21 cellular contexts compared by ENCODE assay signal in genomic region chr7:21412953-21413352, GRCh38. TPM values are rescaled to one million over a fixed set of nuclear protein-coding genes. Genes with fewer than 3 reads are reported as not detected.
DNase-seq lines count a peak whose midpoint lies in the region; ATAC-seq, FAIRE-seq and TF ChIP-seq lines count a peak whose summit lies in the region.
"Had no signal": no experiment of that assay in that cellular context is flagged by ENCODE, and none has a peak within 500 bp of the region (broad histone marks: within the 10 kb centered on the region; RNA-seq: fewer than 3 reads in every experiment).

No MANE protein-coding gene starts in this region.

- no peak overlapping the region for H3K27ac ChIP-seq in kidney (ENCODE audit: low read depth in 2 of 2, low read length in 2 of 2)
- H3K27ac ChIP-seq: A549, psoas muscle, SJCRH30 had no signal

- intact Hi-C loops in activated CD4-positive, alpha-beta T cell treated with anti-CD3 and anti-CD28 coated beads for 36 hours (cut with DNase I, micrococcal nuclease): no loop called here
- intact Hi-C loops in kidney (cut with DNase I): no loop called here

- H3K36me3 ChIP-seq in kidney (ENCODE audit: control insufficient read depth in 1 of 2, insufficient read depth in 2 of 2, low read length in 2 of 2): no peaks in the 10 kb centered on the region
- H3K36me3 ChIP-seq: SJCRH30, stomach had no signal

- TF ChIP-seq CTCF in kidney (IDR thresholded peaks at IDR 0.05; ENCODE audit: borderline replicate concordance, extremely low read depth, insufficient read depth): no peak

- H3K9ac ChIP-seq in kidney (ENCODE audit: low read length in 2 of 2): no peak overlapping the region

- POLR2A ChIA-PET in activated CD4-positive, alpha-beta T cell treated with anti-CD3 and anti-CD28 coated beads, Interleukin-2, amount 10 ng/mL, durations not matched to agents 7 days and 5 days (lab: Charles Lee): no interaction called here
- POLR2A ChIA-PET in activated CD4-positive, alpha-beta T cell treated with anti-CD3 and anti-CD28 coated beads for 36 hours (lab: Charles Lee): interaction anchor here (0.6 kb wide), 1 partner anchor 29 kb away, joined by 6 read pairs; no protein-coding TSS in a partner anchor

- FAIRE-seq in kidney (lab: Jason Lieb, UNC): no peak
- FAIRE-seq: A549, bronchial epithelial cell, TTC549, urothelium cell line had no signal

- no peak overlapping the region for H3K4me3 ChIP-seq in kidney (ENCODE audit: low read length in 2 of 2)
- H3K4me3 ChIP-seq: A549, psoas muscle, SJCRH30, stomach had no signal

- peak overlapping the region; percentile 87 for H3K27ac Mint-ChIP-seq in activated CD4-positive, alpha-beta T cell treated with anti-CD3 and anti-CD28 coated beads, Interleukin-2, amount 10 ng/mL, durations not matched to agents 7 days and 5 days
- no peak overlapping the region for H3K27ac Mint-ChIP-seq in activated CD4-positive, alpha-beta T cell treated with anti-CD3 and anti-CD28 coated beads for 36 hours
- H3K27ac Mint-ChIP-seq in effector memory CD8-positive, alpha-beta T cell: peak overlapping the region; percentile 92 to 96
- H3K27ac Mint-ChIP-seq: activated naive CD4-positive, alpha-beta T cell treated with anti-CD3 and anti-CD28 coated beads, Interleukin-2, amount 50 U/mL, for 24 hours had no signal

- H3K36me3 Mint-ChIP-seq in activated CD4-positive, alpha-beta T cell treated with anti-CD3 and anti-CD28 coated beads, Interleukin-2, amount 10 ng/mL, durations not matched to agents 7 days and 5 days (ENCODE audit: low read depth): peaks cover 18% of the 10 kb centered on the region
- no peaks in the 10 kb centered on the region for H3K36me3 Mint-ChIP-seq in activated CD4-positive, alpha-beta T cell treated with anti-CD3 and anti-CD28 coated beads for 36 hours (ENCODE audit: low read depth)
- H3K36me3 Mint-ChIP-seq in effector memory CD8-positive, alpha-beta T cell (ENCODE audit: insufficient read depth): peaks cover 3% of the 10 kb centered on the region
- H3K36me3 Mint-ChIP-seq: activated naive CD4-positive, alpha-beta T cell treated with anti-CD3 and anti-CD28 coated beads, Interleukin-2, amount 50 U/mL, for 24 hours; naive B cell had no signal

- H3K4me1 ChIP-seq in kidney (ENCODE audit: control insufficient read depth in 1 of 2, insufficient read depth in 1 of 2, low read depth in 1 of 2, low read length in 2 of 2): no peaks in the 10 kb centered on the region
- H3K4me1 ChIP-seq: A549, psoas muscle, SJCRH30, stomach had no signal

- CTCF ChIA-PET in activated CD4-positive, alpha-beta T cell treated with anti-CD3 and anti-CD28 coated beads, Interleukin-2, amount 10 ng/mL, durations not matched to agents 7 days and 5 days (lab: Charles Lee): interaction anchor here (0.6 to 5.5 kb wide), 5 partner anchors 13 to 188 kb away, joined by 3 to 23 read pairs (median 4); no protein-coding TSS in a partner anchor
- CTCF ChIA-PET in activated CD4-positive, alpha-beta T cell treated with anti-CD3 and anti-CD28 coated beads for 36 hours (lab: Charles Lee): interaction anchor here (0.6 to 1.5 kb wide), 2 partner anchors 14 to 1099 kb away, joined by 3 read pairs; no protein-coding TSS in a partner anchor

- peaks cover under 1% of the 10 kb centered on the region for H3K27me3 Mint-ChIP-seq in activated CD4-positive, alpha-beta T cell treated with anti-CD3 and anti-CD28 coated beads, Interleukin-2, amount 10 ng/mL, durations not matched to agents 7 days and 5 days
- H3K27me3 Mint-ChIP-seq in activated CD4-positive, alpha-beta T cell treated with anti-CD3 and anti-CD28 coated beads for 36 hours: no peaks in the 10 kb centered on the region
- H3K27me3 Mint-ChIP-seq in effector memory CD8-positive, alpha-beta T cell: no peaks in the 10 kb centered on the region
- H3K27me3 Mint-ChIP-seq: activated naive CD4-positive, alpha-beta T cell treated with anti-CD3 and anti-CD28 coated beads, Interleukin-2, amount 50 U/mL, for 24 hours had no signal

- H3K9me3 ChIP-seq in kidney (ENCODE audit: control insufficient read depth in 1 of 2, low read length in 2 of 2): no peaks in the 10 kb centered on the region
- H3K9me3 ChIP-seq: A549, psoas muscle, SJCRH30, stomach had no signal

- H3K4me3 Mint-ChIP-seq in activated CD4-positive, alpha-beta T cell treated with anti-CD3 and anti-CD28 coated beads, Interleukin-2, amount 10 ng/mL, durations not matched to agents 7 days and 5 days: no peak overlapping the region
- H3K4me3 Mint-ChIP-seq in activated CD4-positive, alpha-beta T cell treated with anti-CD3 and anti-CD28 coated beads for 36 hours: no peak overlapping the region
- peak overlapping the region; percentile 67 for H3K4me3 Mint-ChIP-seq in effector memory CD8-positive, alpha-beta T cell
- H3K4me3 Mint-ChIP-seq: activated naive CD4-positive, alpha-beta T cell treated with anti-CD3 and anti-CD28 coated beads, Interleukin-2, amount 50 U/mL, for 24 hours; naive B cell had no signal

- H3K4me1 Mint-ChIP-seq in activated CD4-positive, alpha-beta T cell treated with anti-CD3 and anti-CD28 coated beads, Interleukin-2, amount 10 ng/mL, durations not matched to agents 7 days and 5 days: peaks cover 52% of the 10 kb centered on the region
- peaks cover 20% of the 10 kb centered on the region for H3K4me1 Mint-ChIP-seq in activated CD4-positive, alpha-beta T cell treated with anti-CD3 and anti-CD28 coated beads for 36 hours
- peaks cover 52 to 61% of the 10 kb centered on the region in 2 donors for H3K4me1 Mint-ChIP-seq in effector memory CD8-positive, alpha-beta T cell (ENCODE audit: low read depth in 2 of 2)

- peaks cover 29% of the 10 kb centered on the region for H3K9me3 Mint-ChIP-seq in activated CD4-positive, alpha-beta T cell treated with anti-CD3 and anti-CD28 coated beads, Interleukin-2, amount 10 ng/mL, durations not matched to agents 7 days and 5 days
- no peaks in the 10 kb centered on the region for H3K9me3 Mint-ChIP-seq in activated CD4-positive, alpha-beta T cell treated with anti-CD3 and anti-CD28 coated beads for 36 hours (ENCODE audit: low read depth)
- no peaks in the 10 kb centered on the region for H3K9me3 Mint-ChIP-seq in effector memory CD8-positive, alpha-beta T cell
- H3K9me3 Mint-ChIP-seq: activated naive CD4-positive, alpha-beta T cell treated with anti-CD3 and anti-CD28 coated beads, Interleukin-2, amount 50 U/mL, for 24 hours had no signal

- no peak for ATAC-seq in activated CD4-positive, alpha-beta T cell treated with anti-CD3 and anti-CD28 coated beads for 36 hours
- peak; percentile 36 for ATAC-seq in effector memory CD8-positive, alpha-beta T cell (replicated peaks)
- ATAC-seq: A549, psoas muscle had no signal

- no peak for DNase-seq in activated CD4-positive, alpha-beta T cell treated with anti-CD3 and anti-CD28 coated beads, Interleukin-2, amount 10 ng/mL, durations not matched to agents 7 days and 5 days
- DNase-seq in activated CD4-positive, alpha-beta T cell treated with anti-CD3 and anti-CD28 coated beads for 36 hours: no peak
- DNase-seq in NCI-H69 (lab: John Stamatoyannopoulos, UW) (peak; percentile 23), putamen (ENCODE audit: low spot score) (peak; percentile 54), germinal center (ENCODE audit: low spot score) (no peak), kidney (no peak), dedifferentiated amniotic fluid mesenchymal stem cell (ENCODE audit: extremely low spot score) (no peak)
- no peak for DNase-seq in effector memory CD8-positive, alpha-beta T cell
- DNase-seq: COR-L47; effector CD4-positive, alpha-beta T cell; naive B cell; NCI-H1105; NCI-H2227 treated with DMSO at 0.1 percent for 48 hours; psoas muscle; SJCRH30; stomach had no signal

RNA-seq across cellular contexts. Expression of gene SP4, which starts 14.9 kb away (rescaled TPM):
- 10 to 100 TPM; 30.9 to 38.8 TPM for total RNA-seq in activated CD4-positive, alpha-beta T cell treated with anti-CD3 and anti-CD28 coated beads, Interleukin-2, amount 10 ng/mL, durations not matched to agents 7 days and 5 days
- 10 to 100 TPM; 17.5 to 22.8 TPM for total RNA-seq in activated CD4-positive, alpha-beta T cell treated with anti-CD3 and anti-CD28 coated beads for 36 hours
- total RNA-seq in kidney: 11.2 TPM
- 1.2 TPM for polyA plus RNA-seq in kidney (ENCODE audit: insufficient read depth, low read depth, low replicate concordance)

Comparison
In these comparisons a context has a peak if more than half of its experiments do, and no peak if none do; other contexts are left out.
1. DNase-seq: peak in NCI-H69 (single experiment) and putamen (single experiment); none in activated CD4-positive, alpha-beta T cell treated with anti-CD3 and anti-CD28 coated beads, Interleukin-2, amount 10 ng/mL, durations not matched to agents 7 days and 5 days (single experiment), activated CD4-positive, alpha-beta T cell treated with anti-CD3 and anti-CD28 coated beads for 36 hours (single experiment), effector memory CD8-positive, alpha-beta T cell (0 of 3), germinal center (single experiment), kidney (single experiment) and dedifferentiated amniotic fluid mesenchymal stem cell (single experiment).
2. H3K4me3 Mint-ChIP-seq: peak in effector memory CD8-positive, alpha-beta T cell (2 of 2); none in activated CD4-positive, alpha-beta T cell treated with anti-CD3 and anti-CD28 coated beads, Interleukin-2, amount 10 ng/mL, durations not matched to agents 7 days and 5 days (single experiment) and activated CD4-positive, alpha-beta T cell treated with anti-CD3 and anti-CD28 coated beads for 36 hours (single experiment).